In the genomic region with DNA sequence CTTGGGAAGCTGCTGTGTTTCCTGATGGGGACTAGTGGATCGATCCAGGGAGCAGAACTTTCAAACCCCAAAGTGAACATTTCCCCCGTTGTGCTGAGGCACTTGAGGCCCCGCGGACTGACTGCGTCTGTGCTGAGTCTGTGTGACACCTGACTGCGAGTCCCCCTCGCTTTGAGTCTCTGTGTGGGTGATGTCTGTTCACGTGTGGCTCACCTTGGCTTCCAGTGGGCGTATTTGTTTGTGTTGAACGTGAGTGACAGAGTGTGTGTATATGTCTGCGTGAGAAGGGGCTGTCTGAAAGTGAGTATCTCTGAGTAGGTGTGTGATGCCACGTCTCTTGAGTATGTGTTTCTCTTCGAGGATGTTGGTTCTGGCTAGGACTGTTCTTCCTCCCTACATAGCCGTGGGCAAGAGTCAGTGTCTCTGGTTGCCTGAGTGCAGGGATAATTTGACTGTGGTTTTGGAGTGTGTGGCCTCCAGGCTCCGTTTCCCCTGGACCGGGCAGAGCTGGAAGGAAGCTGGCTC, we compare ENCODE assay signal across 9 cellular contexts. TPM values are rescaled to one million over a fixed set of nuclear protein-coding genes. Genes with fewer than 3 reads are reported as not detected.
DNase-seq lines count a peak whose midpoint lies in the region; ATAC-seq, FAIRE-seq and TF ChIP-seq lines count a peak whose summit lies in the region.
"Had no signal": no experiment of that assay in that cellular context is flagged by ENCODE, and none has a peak within 500 bp of the region (broad histone marks: within the 10 kb centered on the region; RNA-seq: fewer than 3 reads in every experiment).

No MANE protein-coding gene starts in this region.

- peaks cover 28 to 75% (median 52%) of the 10 kb centered on the region in 5 donors for H3K27me3 Mint-ChIP-seq in naive thymus-derived CD8-positive, alpha-beta T cell

- TF ChIP-seq CTCF in coronary artery (IDR thresholded peaks at IDR 0.05): no peak

- peaks cover 0 to 2% (median 0%) of the 10 kb centered on the region in 9 donors for H3K9me3 Mint-ChIP-seq in naive thymus-derived CD8-positive, alpha-beta T cell

- no peak overlapping the region for H3K27ac Mint-ChIP-seq in naive thymus-derived CD8-positive, alpha-beta T cell

- H3K4me3 Mint-ChIP-seq in naive thymus-derived CD8-positive, alpha-beta T cell: peak overlapping the region; percentile 49 to 78 (median 60)

- peak; percentile 62 for DNase-seq in NCI-H82 (lab: John Stamatoyannopoulos, UW)
- DNase-seq in NCI-H82 treated with DMSO at 0.1 percent for 48 hours (lab: John Stamatoyannopoulos, UW; ENCODE audit: unreplicated experiment): no peak
- peak; percentile 18 for DNase-seq in RCC 7860 (ENCODE audit: low spot score)
- DNase-seq in coronary artery (ENCODE audit: low spot score): no peak
- no peak for DNase-seq in naive thymus-derived CD8-positive, alpha-beta T cell
- DNase-seq in NCI-H2227 (lab: John Stamatoyannopoulos, UW; ENCODE audit: unreplicated experiment): no peak

- H3K27ac ChIP-seq in coronary artery: peak overlapping the region; percentile 64 to 94

- H3K36me3 Mint-ChIP-seq in naive thymus-derived CD8-positive, alpha-beta T cell: peaks cover 0 to 2% (median 0%) of the 10 kb centered on the region in 3 donors

- no peak for FAIRE-seq in RCC 7860 (lab: Jason Lieb, UNC)
- FAIRE-seq: G401.6 had no signal

- ATAC-seq in naive thymus-derived CD8-positive, alpha-beta T cell: peak in 1 of 2 donors; percentile 46
- ATAC-seq in GM19463 (IDR thresholded peaks at IDR 0.05; ENCODE audit: unreplicated experiment) (no peak), HG02642 (IDR thresholded peaks at IDR 0.05; ENCODE audit: poor library complexity, unreplicated experiment) (no peak)

- POLR2A ChIA-PET in naive thymus-derived CD8-positive, alpha-beta T cell (lab: Charles Lee): no interaction called here

- H3K4me3 ChIP-seq in coronary artery: peak overlapping the region; percentile 83

- peaks cover 10 to 21% (median 18%) of the 10 kb centered on the region in 4 donors for H3K4me1 Mint-ChIP-seq in naive thymus-derived CD8-positive, alpha-beta T cell

RNA-seq across cellular contexts. Expression of a gene that starts 1.3 kb away (rescaled TPM):
- total RNA-seq in naive thymus-derived CD8-positive, alpha-beta T cell: not detected
- not detected for polyA plus RNA-seq in naive thymus-derived CD8-positive, alpha-beta T cell

Comparison
In these comparisons a context has a peak if more than half of its experiments do, and no peak if none do; other contexts are left out.
1. DNase-seq: peak in NCI-H82 (single experiment) and RCC 7860 (single experiment); none in NCI-H82 treated with DMSO at 0.1 percent for 48 hours (single experiment), coronary artery (single experiment), naive thymus-derived CD8-positive, alpha-beta T cell (0 of 10) and NCI-H2227 (single experiment).